Comparison of ENCODE assay signal across 20 cellular contexts in genomic region chr4:71120831-71121524, GRCh38.
DNase-seq lines count a peak whose midpoint lies in the region; ATAC-seq and TF ChIP-seq lines count a peak whose summit lies in the region.
"Had no signal": no experiment of that assay in that cellular context is flagged by ENCODE, and none has a peak within 500 bp of the region (broad histone marks: within the 10 kb centered on the region; RNA-seq: fewer than 3 reads in every experiment).

No MANE protein-coding gene starts in this region.

- H3K4me2 ChIP-seq in neuronal stem cell (ENCODE audit: insufficient read depth, low read length, poor library complexity, severe bottlenecking): no peak overlapping the region
- H3K4me2 ChIP-seq: A549, GM23338 had no signal

- H4K8ac ChIP-seq in neuronal stem cell (ENCODE audit: low read depth, low read length): no peak overlapping the region

- H3K4me1 Mint-ChIP-seq in stimulated activated naive CD8-positive, alpha-beta T cell treated with anti-CD3 and anti-CD28 coated beads, Interleukin-15, amount 100 ng/mL, for 72 hours: no peaks in the 10 kb centered on the region
- H3K4me1 Mint-ChIP-seq: GM23338, H9 had no signal

- H3K23ac ChIP-seq in neuronal stem cell (ENCODE audit: low read depth, low read length, poor library complexity): no peak overlapping the region

- peaks cover 2% of the 10 kb centered on the region for H3K79me1 ChIP-seq in neuronal stem cell (ENCODE audit: low read depth, low read length)

- no CpG with 5 or more reads among the region's 37 CpGs for WGBS in neuronal stem cell (ENCODE audit: extremely low coverage in 2 of 2, insufficient read length in 2 of 2, insufficient replicate concordance in 1 of 2), 2 donors
- 83% methylated on average over 36 of the region's 37 CpGs; no CpG with 5 or more reads in 1 of the 2 donors for WGBS in testis, 2 donors

- intact Hi-C loops in testis (cut with DNase I; ENCODE audit: low total_unique reads): no loop called here

- H2BK15ac ChIP-seq in neuronal stem cell (ENCODE audit: low read length): no peak overlapping the region

- H3K4ac ChIP-seq in neuronal stem cell (ENCODE audit: low read length): no peak overlapping the region

- H2BK5ac ChIP-seq in neuronal stem cell (ENCODE audit: low read length): no peak overlapping the region

- H3K27ac Mint-ChIP-seq in stimulated activated naive CD8-positive, alpha-beta T cell treated with anti-CD3 and anti-CD28 coated beads, Interleukin-15, amount 100 ng/mL, for 72 hours: no peak overlapping the region
- H3K27ac Mint-ChIP-seq: GM23338, H9 had no signal

- H3K27ac ChIP-seq in neuronal stem cell (replicated peaks; ENCODE audit: low read length): no peak overlapping the region
- H3K27ac ChIP-seq in testis: no peak overlapping the region
- H3K27ac ChIP-seq: A549 had no signal

- no peak for TF ChIP-seq POLR2A in testis (IDR thresholded peaks at IDR 0.05)

- peaks cover 0 to 2% of the 10 kb centered on the region in 2 donors for H3K9me3 ChIP-seq in neuronal stem cell (replicated peaks in 1 of 2; ENCODE audit: control insufficient read depth in 2 of 2, insufficient read depth in 1 of 2, low read depth in 1 of 2, low read length in 2 of 2)
- H3K9me3 ChIP-seq in testis: no peaks in the 10 kb centered on the region
- H3K9me3 ChIP-seq: A549 had no signal

- DNase-seq in stimulated activated naive CD8-positive, alpha-beta T cell treated with anti-CD3 and anti-CD28 coated beads, Interleukin-15, amount 100 ng/mL, for 72 hours: no peak
- no peak for DNase-seq in stimulated activated naive CD8-positive, alpha-beta T cell treated with anti-CD3 and anti-CD28 coated beads, Interleukin-15, Interleukin-2, amounts not matched to agents 100 U/mL and 50 U/mL, for 24 hours
- no peak for DNase-seq in neuronal stem cell (ENCODE audit: low spot score)
- no peak for DNase-seq in testis
- DNase-seq in epidermal melanocyte (ENCODE audit: insufficient read length, low spot score): no peak
- no peak for DNase-seq in AML-193 (lab: John Stamatoyannopoulos, UW)
- DNase-seq: 8988T; ACHN; C1 segment of cervical spinal cord; Calu3; CD4-positive, alpha-beta memory T cell; COR-L47; DMS53; DMS79 treated with DMSO at 0.1 percent for 48 hours; GF-D8; H9 had no signal

- H3K4me1 ChIP-seq in neuronal stem cell (ENCODE audit: control insufficient read depth in 2 of 2, insufficient read depth in 1 of 2, low read depth in 1 of 2, low read length in 2 of 2) (no peaks in the 10 kb centered on the region), testis (no peaks in the 10 kb centered on the region)

- H2BK120ac ChIP-seq in neuronal stem cell (ENCODE audit: low read depth, low read length): no peak overlapping the region

- no peak overlapping the region for H3K4me3 Mint-ChIP-seq in stimulated activated naive CD8-positive, alpha-beta T cell treated with anti-CD3 and anti-CD28 coated beads, Interleukin-15, amount 100 ng/mL, for 72 hours
- H3K4me3 Mint-ChIP-seq: CD4-positive, alpha-beta memory T cell; GM23338; H9 had no signal

- no peak overlapping the region for H2AK5ac ChIP-seq in neuronal stem cell (ENCODE audit: low read depth, low read length)

- no peak overlapping the region for H4K91ac ChIP-seq in neuronal stem cell (ENCODE audit: low read depth, low read length, poor library complexity)

- H3K14ac ChIP-seq in neuronal stem cell (ENCODE audit: low read length): peak overlapping the region; percentile 21

- H3K4me3 ChIP-seq in neuronal stem cell (ENCODE audit: low read length in 2 of 2) (peak overlapping the region in 1 of 2 donors; percentile 60), testis (peak overlapping the region; percentile 12 to 23)
- H3K4me3 ChIP-seq: A549, GM23338 had no signal

- no peaks in the 10 kb centered on the region for H3K9me3 Mint-ChIP-seq in stimulated activated naive CD8-positive, alpha-beta T cell treated with anti-CD3 and anti-CD28 coated beads, Interleukin-15, amount 100 ng/mL, for 72 hours
- H3K9me3 Mint-ChIP-seq: CD4-positive, alpha-beta memory T cell had no signal

- H3K18ac ChIP-seq in neuronal stem cell (ENCODE audit: low read length): no peak overlapping the region

- H3K27me3 ChIP-seq in neuronal stem cell (ENCODE audit: control insufficient read depth in 3 of 3, insufficient read depth in 3 of 3, low read depth in 1 of 3, low read length in 3 of 3): no peaks in the 10 kb centered on the region
- H3K27me3 ChIP-seq in testis: no peaks in the 10 kb centered on the region

- no peak overlapping the region for H2AFZ ChIP-seq in neuronal stem cell (ENCODE audit: low read length)

- H3K27me3 Mint-ChIP-seq in stimulated activated naive CD8-positive, alpha-beta T cell treated with anti-CD3 and anti-CD28 coated beads, Interleukin-15, amount 100 ng/mL, for 72 hours: no peaks in the 10 kb centered on the region

- H3K9ac ChIP-seq in neuronal stem cell (ENCODE audit: low read depth, low read length, poor library complexity): no peak overlapping the region

- no peaks in the 10 kb centered on the region for H3K36me3 ChIP-seq in neuronal stem cell (replicated peaks in 1 of 2; ENCODE audit: control insufficient read depth in 2 of 2, insufficient read depth in 2 of 2, low read length in 2 of 2)
- no peaks in the 10 kb centered on the region for H3K36me3 ChIP-seq in testis (ENCODE audit: low read depth, missing control alignments)

- TF ChIP-seq CTCF in testis (IDR thresholded peaks at IDR 0.05): no peak

- ATAC-seq in stimulated activated naive CD8-positive, alpha-beta T cell treated with anti-CD3 and anti-CD28 coated beads, Interleukin-15, amount 100 ng/mL, for 72 hours: peak; percentile 33
- ATAC-seq in stimulated activated naive CD8-positive, alpha-beta T cell treated with anti-CD3 and anti-CD28 coated beads, Interleukin-15, Interleukin-2, amounts not matched to agents 100 U/mL and 50 U/mL, for 24 hours: no peak
- ATAC-seq in GM19023 (IDR thresholded peaks at IDR 0.05; ENCODE audit: unreplicated experiment): no peak
- ATAC-seq: A549, GM23338, HCT116 had no signal

- peak overlapping the region; percentile 10 for H2BK12ac ChIP-seq in neuronal stem cell (ENCODE audit: low read length)
